In genomic region chr10:96072673-96073072, GRCh38 we compare ENCODE assay signal across 27 cellular contexts. TPM values are rescaled to one million over a fixed set of nuclear protein-coding genes. Genes with fewer than 3 reads are reported as not detected.
DNase-seq lines count a peak whose midpoint lies in the region; ATAC-seq, FAIRE-seq and TF ChIP-seq lines count a peak whose summit lies in the region.
"Had no signal": no experiment of that assay in that cellular context is flagged by ENCODE, and none has a peak within 500 bp of the region (broad histone marks: within the 10 kb centered on the region; RNA-seq: fewer than 3 reads in every experiment).

No MANE protein-coding gene starts in this region.

- peak; percentile 92 for FAIRE-seq in K562 (lab: Jason Lieb, UNC)
- FAIRE-seq: GM12878, keratinocyte had no signal

- no peak for TF ChIP-seq CTCF in K562 (IDR thresholded peaks at IDR 0.05 in 2 of 3, conservative IDR thresholded peaks at IDR 0.05 in 1 of 3; ENCODE audit: insufficient read depth in 2 of 3, low read depth in 1 of 3, low read length in 3 of 3)

- peaks cover 3% of the 10 kb centered on the region for H3K9me1 ChIP-seq in K562 (ENCODE audit: control insufficient read depth, insufficient read depth, low read length)

- TF ChIP-seq RAD21 in K562 (CRISPR knock-in tag; conservative IDR thresholded peaks at IDR 0.05 in 1 of 2, IDR thresholded peaks at IDR 0.05 in 1 of 2) = no peak

- intact Hi-C loops in K562 (cut with micrococcal nuclease) = no loop called here

- 0% methylated on average over 2 of the region's 2 CpGs for WGBS in K562 (ENCODE audit: insufficient coverage, low coverage, missing lambda C conversion rate)

- H2AFZ ChIP-seq in K562 (ENCODE audit: low read depth, low read length) = no peak overlapping the region
- H2AFZ ChIP-seq: GM23338, neural progenitor cell had no signal

- no peaks in the 10 kb centered on the region for H3K9me3 ChIP-seq in K562 (replicated peaks; ENCODE audit: control insufficient read depth, insufficient read depth, low read depth, low read length)
- H3K9me3 ChIP-seq: lower lobe of right lung, sigmoid colon, thyroid gland had no signal

- H3K36me3 ChIP-seq in K562 (ENCODE audit: control insufficient read depth, insufficient read depth, low read length) = no peaks in the 10 kb centered on the region
- H3K36me3 ChIP-seq: lower lobe of right lung, neural progenitor cell, sigmoid colon, thyroid gland had no signal

- in situ Hi-C loops in K562 (cut with MboI) = no loop called here

- peak; percentile 54; the same call in 1 of the 2 replicates for TF ChIP-seq EP300 in K562 (IDR thresholded peaks at IDR 0.05; ENCODE audit: low read length)

- no peak for TF ChIP-seq POLR2A in K562 (conservative IDR thresholded peaks at IDR 0.05)

- H3K9ac ChIP-seq in K562 (ENCODE audit: insufficient read depth in 1 of 2, low read depth in 2 of 2, low read length in 2 of 2) = no peak overlapping the region
- H3K9ac ChIP-seq: neural progenitor cell had no signal

- POLR2A ChIA-PET in K562 (lab: Yijun Ruan, JAX) = interaction anchor here (0.8 kb wide), 1 partner anchor 11 kb away, joined by 3 read pairs; no protein-coding TSS in a partner anchor

- CTCF ChIA-PET in K562 (lab: Yijun Ruan, JAX; ENCODE audit: low intra/inter-chr PET ratio) = no interaction called here

- no peaks in the 10 kb centered on the region for H4K20me1 ChIP-seq in K562 (replicated peaks; ENCODE audit: control insufficient read depth, insufficient read depth, low read length)

- BruUV-seq in K562 (replicated peaks; lab: Mats Ljungman, UMichigan) = no TSS peak

- no peak overlapping the region for H3K4me3 ChIP-seq in K562
- H3K4me3 ChIP-seq: coronary artery, GM12878, GM23338, lower lobe of right lung, neural progenitor cell, sigmoid colon, thyroid gland had no signal

- H3K79me2 ChIP-seq in K562 (ENCODE audit: control insufficient read depth, insufficient read depth, low read length) = no peaks in the 10 kb centered on the region

- no peak overlapping the region; the same call in 2 of the 3 replicates for H3K27ac ChIP-seq in K562 (ENCODE audit: extremely low read depth, low read depth, low read length)
- H3K27ac ChIP-seq: 22Rv1, coronary artery, lower lobe of right lung, neural progenitor cell, sigmoid colon, thyroid gland had no signal

- peak; percentile 19 for DNase-seq in DMS53 (lab: John Stamatoyannopoulos, UW)
- no peak for DNase-seq in DMS53 treated with DMSO at 0.1 percent for 48 hours (lab: John Stamatoyannopoulos, UW; ENCODE audit: unreplicated experiment)
- DNase-seq in LoVo (ENCODE audit: low spot score) = peak; percentile 9
- peak; percentile 28 to 85 (median 42) for DNase-seq in K562 (ENCODE audit: extremely low read depth in 1 of 4, low spot score in 3 of 4)
- peak; percentile 14 to 22 for DNase-seq in lung microvascular endothelial cell (ENCODE audit: low read depth in 2 of 2)
- DNase-seq in GF-D8 (lab: John Stamatoyannopoulos, UW) = no peak
- DNase-seq in SHP77 treated with DMSO at 0.1 percent for 48 hours (lab: John Stamatoyannopoulos, UW) = no peak
- DNase-seq: activated CD8-positive, alpha-beta memory T cell treated with anti-CD3 and anti-CD28 coated beads, Interleukin-2, amount 50 U/mL, for 48 hours; activated gamma-delta T cell; activated naive CD8-positive, alpha-beta T cell treated with anti-CD3 and anti-CD28 coated beads, Interleukin-2, amount 50 U/mL, for 24 hours; AML-193; CD4-positive, alpha-beta memory T cell; DMS153; Kasumi-1; lower lobe of right lung; NCI-H1105 treated with DMSO at 0.1 percent for 48 hours; NCI-H2029; NCI-H2227 treated with DMSO at 0.1 percent for 48 hours; sigmoid colon; thyroid gland had no signal

- ATAC-seq in K562 = peak; percentile 91
- ATAC-seq in HG02970 (IDR thresholded peaks at IDR 0.05; ENCODE audit: low FRiP score, unreplicated experiment) = no peak
- ATAC-seq: activated naive CD8-positive, alpha-beta T cell treated with anti-CD3 and anti-CD28 coated beads, Interleukin-2, amount 50 U/mL, for 24 hours; GM12878; GM23338; lower lobe of right lung had no signal

- H3K4me2 ChIP-seq in K562 (ENCODE audit: insufficient read depth, low read length) = no peak overlapping the region
- H3K4me2 ChIP-seq: GM23338, neural progenitor cell had no signal

- no peaks in the 10 kb centered on the region for H3K27me3 ChIP-seq in K562 (ENCODE audit: control insufficient read depth in 2 of 2, insufficient read depth in 2 of 2, low read length in 2 of 2)
- H3K27me3 ChIP-seq: neural progenitor cell, sigmoid colon, thyroid gland had no signal

- H3K4me1 ChIP-seq in K562 (replicated peaks in 1 of 2; ENCODE audit: control insufficient read depth in 2 of 2, insufficient read depth in 2 of 2, low read length in 2 of 2) = peaks cover 8 to 34% of the 10 kb centered on the region in 2 experiments; a peak in 4 of 5 replicates
- H3K4me1 ChIP-seq: lower lobe of right lung, sigmoid colon, thyroid gland had no signal

TF ChIP-seq in K562, 482 proteins besides CTCF, POLR2A, EP300 and RAD21 (continues in another document):
- TF ChIP-seq ZNF507 (tag; conservative IDR thresholded peaks at IDR 0.05) = no peak
- no peak for TF ChIP-seq GTF2E2 (tag; IDR thresholded peaks at IDR 0.05)
- no peak for TF ChIP-seq CC2D1A (IDR thresholded peaks at IDR 0.05)
- no peak for TF ChIP-seq ZBTB49 (CRISPR knock-in tag; IDR thresholded peaks at IDR 0.05; ENCODE audit: borderline replicate concordance)
- no peak for TF ChIP-seq NR0B1 (IDR thresholded peaks at IDR 0.05; ENCODE audit: partially characterized antibody)

RNA-seq across cellular contexts. Expression of gene CCNJ, which starts 29.3 kb away (rescaled TPM):
- total RNA-seq in K562 (2011; cell fraction: chromatin; rRNA removed; ENCODE audit: low replicate concordance) = 6.1 and 9.9 TPM in 2 replicates
- total RNA-seq in K562 (2011; cell fraction: nucleolus; rRNA removed) = 4.5 and 7.5 TPM in 2 replicates
- total RNA-seq in K562 (2011; cell fraction: nucleoplasm; rRNA removed) = 6.5 and 10.7 TPM in 2 replicates
- total RNA-seq in K562 (2014; rRNA removed) = 5.5 and 5.9 TPM in 2 replicates
- total RNA-seq in K562 (2014; rRNA removed; fragmentation: Illumina TruSeq; extraction: Trizol) = 10.8 and 11.7 TPM in 2 replicates
- total RNA-seq in K562 (2015; rRNA removed; fragmentation: Illumina TruSeq; extraction: Trizol) = 8.5 and 9.6 TPM in 2 replicates
- total RNA-seq in K562 (2021) = 9.2 TPM in 2 replicates
- polyA plus RNA-seq in K562 (2011; rRNA removed) = 15.7 and 16.9 TPM in 2 replicates
- polyA plus RNA-seq in K562 (2011; cell fraction: cytosol; rRNA removed) = 11.4 and 13.1 TPM in 2 replicates
- 9.5 and 11.2 TPM in 2 replicates for polyA plus RNA-seq in K562 (2011; cell fraction: nucleus; rRNA removed)
- 5.4 and 5.9 TPM in 2 replicates for polyA plus RNA-seq in K562 (2012)
- 10.1 and 10.6 TPM in 2 replicates for polyA plus RNA-seq in K562 (2014; fragmentation: Illumina TruSeq; extraction: Trizol)
- polyA plus RNA-seq in K562 (2014; fragmentation: Nextera tagmentation; extraction: Ambion mirVana) = 1 to 10 TPM in 1 of 2 experiments, under 1 TPM in 1; 0.69 to 2.4 TPM
- 8.6 and 8.9 TPM in 2 replicates for polyA plus RNA-seq in K562 (2014; rRNA removed)
- polyA minus RNA-seq in K562 (2011; rRNA and poly(A)+ RNA removed) = 32.0 and 33.3 TPM in 2 replicates
- 9.4 and 13.2 TPM in 2 replicates for polyA minus RNA-seq in K562 (2011; cell fraction: cytosol; rRNA and poly(A)+ RNA removed)
- 4.7 and 8.8 TPM in 2 replicates for polyA minus RNA-seq in K562 (2011; cell fraction: nucleus; rRNA and poly(A)+ RNA removed)
- total RNA-seq in lung microvascular endothelial cell = 21.4 and 41.7 TPM in 2 replicates

RNA-seq across cellular contexts. Expression of gene ZNF518A, which starts 57.4 kb away (rescaled TPM):
- total RNA-seq in K562 (2011; cell fraction: chromatin; rRNA removed; ENCODE audit: low replicate concordance) = 28.5 and 85.2 TPM in 2 replicates
- 19.5 and 30.8 TPM in 2 replicates for total RNA-seq in K562 (2011; cell fraction: nucleolus; rRNA removed)
- 33.7 and 39.2 TPM in 2 replicates for total RNA-seq in K562 (2011; cell fraction: nucleoplasm; rRNA removed)
- 15.3 and 16.1 TPM in 2 replicates for total RNA-seq in K562 (2014; rRNA removed)
- 30.0 and 32.8 TPM in 2 replicates for total RNA-seq in K562 (2014; rRNA removed; fragmentation: Illumina TruSeq; extraction: Trizol)
- total RNA-seq in K562 (2015; rRNA removed; fragmentation: Illumina TruSeq; extraction: Trizol) = 25.9 and 28.9 TPM in 2 replicates
- total RNA-seq in K562 (2021) = 20.7 and 25.8 TPM in 2 replicates
- 17.5 and 20.8 TPM in 2 replicates for polyA plus RNA-seq in K562 (2011; rRNA removed)
- polyA plus RNA-seq in K562 (2011; cell fraction: cytosol; rRNA removed) = 3.2 and 5.5 TPM in 2 replicates
- 19.6 and 27.6 TPM in 2 replicates for polyA plus RNA-seq in K562 (2011; cell fraction: nucleus; rRNA removed)
- polyA plus RNA-seq in K562 (2012) = 11.7 and 14.0 TPM in 2 replicates
- 15.7 and 17.4 TPM in 2 replicates for polyA plus RNA-seq in K562 (2014; fragmentation: Illumina TruSeq; extraction: Trizol)
- 10 to 100 TPM in 1 of 2 experiments, 1 to 10 TPM in 1; 6.3 to 11.4 TPM for polyA plus RNA-seq in K562 (2014; fragmentation: Nextera tagmentation; extraction: Ambion mirVana)
- polyA plus RNA-seq in K562 (2014; rRNA removed) = 10.9 and 11.9 TPM in 2 replicates
- 36.9 and 40.5 TPM in 2 replicates for polyA minus RNA-seq in K562 (2011; rRNA and poly(A)+ RNA removed)
- 13.7 and 15.2 TPM in 2 replicates for polyA minus RNA-seq in K562 (2011; cell fraction: cytosol; rRNA and poly(A)+ RNA removed)
- 35.4 and 49.2 TPM in 2 replicates for polyA minus RNA-seq in K562 (2011; cell fraction: nucleus; rRNA and poly(A)+ RNA removed)
- 7.8 and 12.1 TPM in 2 replicates for total RNA-seq in lung microvascular endothelial cell

Comparison
In these comparisons a context has a peak if more than half of its experiments do, and no peak if none do; other contexts are left out.
1. DNase-seq: peak in DMS53 (single experiment), LoVo (single experiment), K562 (4 of 4) and lung microvascular endothelial cell (2 of 2); none in DMS53 treated with DMSO at 0.1 percent for 48 hours (single experiment), GF-D8 (single experiment) and SHP77 treated with DMSO at 0.1 percent for 48 hours (single experiment).